In genomic region chr9:92726971-92727715, GRCh38 we compare ENCODE assay signal across 10 cellular contexts. TPM values are rescaled to one million over a fixed set of nuclear protein-coding genes. Genes with fewer than 3 reads are reported as not detected.
A peak's percentile ranks its signal among the peaks of the same experiment; 100 is the strongest.
DNase-seq lines count a peak whose midpoint lies in the region; ATAC-seq and TF ChIP-seq lines count a peak whose summit lies in the region.
"Had no signal": no experiment of that assay in that cellular context is flagged by ENCODE, and none has a peak within 500 bp of the region (broad histone marks: within the 10 kb centered on the region; RNA-seq: fewer than 3 reads in every experiment).

No MANE protein-coding gene starts in this region.

- H3F3A ChIP-seq in neural progenitor cell (ENCODE audit: low read depth), result no peaks in the 10 kb centered on the region

- no peak overlapping the region for H3K4me2 ChIP-seq in neural progenitor cell

- H3K36me3 Mint-ChIP-seq in endothelial cell (ENCODE audit: low read depth, unreplicated experiment), result peaks cover 23% of the 10 kb centered on the region
- H3K36me3 Mint-ChIP-seq in neural progenitor cell, result peaks cover 16% of the 10 kb centered on the region

- DNase-seq in EL (peak; percentile 57), NCI-H69 (lab: John Stamatoyannopoulos, UW) (peak; percentile 24), endothelial cell (ENCODE audit: low spot score) (no peak), neural progenitor cell (ENCODE audit: low spot score) (peak; percentile 56), NCI-H748 (lab: John Stamatoyannopoulos, UW; ENCODE audit: unreplicated experiment) (no peak), ovary (no peak), left lung (no peak)
- DNase-seq: activated naive CD4-positive, alpha-beta T cell treated with anti-CD3 and anti-CD28 coated beads, Interleukin-2, amount 10 ng/mL, durations not matched to agents 7 days and 5 days; DND-41 had no signal

- H3K4me3 Mint-ChIP-seq in endothelial cell (ENCODE audit: unreplicated experiment), result no peak overlapping the region
- H3K4me3 Mint-ChIP-seq in neural progenitor cell, result peak overlapping the region; percentile 27
- H3K4me3 Mint-ChIP-seq: activated naive CD4-positive, alpha-beta T cell treated with anti-CD3 and anti-CD28 coated beads, Interleukin-2, amount 10 ng/mL, durations not matched to agents 7 days and 5 days had no signal

- H3K4me1 ChIP-seq in neural progenitor cell (no peaks in the 10 kb centered on the region), ovary (ENCODE audit: insufficient read depth) (no peaks in the 10 kb centered on the region), left lung (peaks cover 0 to 27% of the 10 kb centered on the region in 2 donors)

- H3K4me1 Mint-ChIP-seq in endothelial cell (ENCODE audit: unreplicated experiment), result peaks cover 16% of the 10 kb centered on the region
- peaks cover 24% of the 10 kb centered on the region for H3K4me1 Mint-ChIP-seq in neural progenitor cell

- H3K27ac Mint-ChIP-seq in endothelial cell (ENCODE audit: unreplicated experiment) (peak overlapping the region; percentile 42), neural progenitor cell (peak overlapping the region; percentile 42)
- H3K27ac Mint-ChIP-seq: activated naive CD4-positive, alpha-beta T cell treated with anti-CD3 and anti-CD28 coated beads, Interleukin-2, amount 10 ng/mL, durations not matched to agents 7 days and 5 days had no signal

- no peak for TF ChIP-seq EP300 in ovary (IDR thresholded peaks at IDR 0.05)

- H3K36me3 ChIP-seq in neural progenitor cell (no peaks in the 10 kb centered on the region), ovary (no peaks in the 10 kb centered on the region), left lung (peaks cover 0 to 39% of the 10 kb centered on the region in 2 donors)

- H3K79me2 ChIP-seq in neural progenitor cell (ENCODE audit: low read depth), result peaks cover 14% of the 10 kb centered on the region

- no peak overlapping the region for H3K4me3 ChIP-seq in neural progenitor cell
- H3K4me3 ChIP-seq in ovary, result no peak overlapping the region
- no peak overlapping the region for H3K4me3 ChIP-seq in left lung

- H3K27ac ChIP-seq in neural progenitor cell (no peak overlapping the region), ovary (no peak overlapping the region), left lung (peak overlapping the region in 1 of 2 donors; percentile 37)

- no peaks in the 10 kb centered on the region for H3K9me3 Mint-ChIP-seq in endothelial cell (ENCODE audit: unreplicated experiment)
- H3K9me3 Mint-ChIP-seq in neural progenitor cell, result no peaks in the 10 kb centered on the region
- H3K9me3 Mint-ChIP-seq: activated naive CD4-positive, alpha-beta T cell treated with anti-CD3 and anti-CD28 coated beads, Interleukin-2, amount 10 ng/mL, durations not matched to agents 7 days and 5 days had no signal

- intact Hi-C loops in ovary (cut with DNase I) (no loop called here), left lung (cut with DNase I) (no loop called here)

- ATAC-seq in HG02763 (IDR thresholded peaks at IDR 0.05; ENCODE audit: unreplicated experiment), result no peak
- no peak for ATAC-seq in left lung

- no peak overlapping the region for H2AFZ ChIP-seq in neural progenitor cell (replicated peaks)

- H3K27me3 Mint-ChIP-seq in endothelial cell (ENCODE audit: unreplicated experiment) (peaks cover 17% of the 10 kb centered on the region), neural progenitor cell (ENCODE audit: insufficient read depth, low read depth) (no peaks in the 10 kb centered on the region)
- H3K27me3 Mint-ChIP-seq: activated naive CD4-positive, alpha-beta T cell treated with anti-CD3 and anti-CD28 coated beads, Interleukin-2, amount 10 ng/mL, durations not matched to agents 7 days and 5 days had no signal

- WGBS in ovary, 3 donors, result 57 to 59% (median 59%) methylated on average over 13 of the region's 13 CpGs

- no peaks in the 10 kb centered on the region for H3K9me3 ChIP-seq in neural progenitor cell (ENCODE audit: low read depth)
- H3K9me3 ChIP-seq in ovary, result no peaks in the 10 kb centered on the region
- no peaks in the 10 kb centered on the region for H3K9me3 ChIP-seq in left lung

- peaks cover 45% of the 10 kb centered on the region for H4K20me1 ChIP-seq in neural progenitor cell (ENCODE audit: low read depth)

- no peaks in the 10 kb centered on the region for H3K27me3 ChIP-seq in neural progenitor cell
- H3K27me3 ChIP-seq in ovary, result no peaks in the 10 kb centered on the region
- no peaks in the 10 kb centered on the region for H3K27me3 ChIP-seq in left lung

- no peak for TF ChIP-seq CTCF in endothelial cell (IDR thresholded peaks at IDR 0.05; ENCODE audit: unreplicated experiment)
- TF ChIP-seq CTCF in neural progenitor cell (IDR thresholded peaks at IDR 0.05), result no peak
- no peak for TF ChIP-seq CTCF in ovary (IDR thresholded peaks at IDR 0.05)
- no peak for TF ChIP-seq CTCF in left lung (IDR thresholded peaks at IDR 0.05)

- no peak for TF ChIP-seq POLR2A in ovary (IDR thresholded peaks at IDR 0.05)

- no peak overlapping the region for H3K9ac ChIP-seq in neural progenitor cell

RNA-seq across cellular contexts. Expression of gene BICD2, which starts 37.5 kb away (rescaled TPM):
- total RNA-seq in endothelial cell (ENCODE audit: unreplicated experiment) (31.8 TPM), neural progenitor cell (ENCODE audit: low replicate concordance) (15.1 and 22.9 TPM in 2 replicates), ovary (10 to 100 TPM; 16.8 to 28.7 (median 20.9) TPM), left lung (10 to 100 TPM; 33.7 to 34.5 TPM)
- 10 to 100 TPM; 13.9 to 18.6 TPM for polyA plus RNA-seq in ovary

RNA-seq across cellular contexts. Expression of gene IPPK, which starts 57.2 kb away (rescaled TPM):
- 10.1 TPM for total RNA-seq in endothelial cell (ENCODE audit: unreplicated experiment)
- 16.8 and 18.0 TPM in 2 replicates for total RNA-seq in neural progenitor cell (ENCODE audit: low replicate concordance)
- total RNA-seq in ovary, result 1 to 10 TPM; 5.7 to 8.5 (median 7.1) TPM
- 1 to 10 TPM; 4.7 to 6.2 TPM for polyA plus RNA-seq in ovary
- 1 to 10 TPM; 6.5 to 8.0 TPM for total RNA-seq in left lung

Comparison
In these comparisons a context has a peak if more than half of its experiments do, and no peak if none do; other contexts are left out.
1. DNase-seq: peak in EL (single experiment), NCI-H69 (single experiment) and neural progenitor cell (single experiment); none in endothelial cell (single experiment), NCI-H748 (single experiment), ovary (0 of 5) and left lung (0 of 2).